ENCODE assay signal across 13 cellular contexts in the genomic region with DNA sequence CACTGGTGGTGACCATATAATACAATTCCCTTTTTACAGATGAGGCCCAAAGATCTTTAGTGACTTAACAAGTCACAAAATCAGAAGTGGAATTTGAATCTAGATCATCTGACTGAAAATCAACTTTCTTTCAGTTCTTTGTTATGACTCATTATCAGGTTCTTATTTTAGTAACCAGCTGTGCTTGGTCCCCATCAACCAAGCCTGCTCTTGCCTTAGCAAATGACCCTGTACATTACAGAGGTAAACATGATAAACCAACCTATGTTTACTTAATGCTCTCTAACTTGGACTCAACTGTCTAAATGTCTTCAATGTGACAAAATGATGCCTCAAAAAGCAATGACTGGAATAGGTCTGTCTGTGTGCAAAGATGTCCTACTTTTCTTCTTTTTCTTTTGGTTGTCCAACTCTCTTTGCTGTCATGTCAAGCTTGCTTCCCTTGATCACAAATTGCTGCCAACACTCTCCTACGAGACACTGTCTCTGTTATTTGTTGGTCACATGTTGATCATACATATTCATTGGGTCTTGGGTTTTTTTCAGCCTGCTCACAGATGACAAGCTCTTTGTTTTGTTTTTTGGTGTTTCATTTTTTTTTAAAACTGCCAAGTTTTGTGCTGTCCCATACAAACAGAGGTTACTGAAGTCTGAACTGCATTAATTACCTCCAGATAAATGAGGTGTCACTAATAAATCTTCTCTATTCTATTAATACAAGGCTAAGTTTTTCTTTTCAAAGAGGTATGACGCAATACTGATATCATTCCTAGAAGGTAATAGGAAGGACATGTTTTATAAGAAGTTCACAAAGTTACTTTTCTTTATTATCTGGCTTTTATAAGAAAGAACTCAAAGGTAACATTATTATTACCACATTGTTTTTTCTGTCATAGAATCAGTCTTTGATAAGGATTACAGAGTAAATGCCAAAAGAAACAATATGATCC.
DNase-seq lines count a peak whose midpoint lies in the region; ATAC-seq and TF ChIP-seq lines count a peak whose summit lies in the region.
"Had no signal": no experiment of that assay in that cellular context is flagged by ENCODE, and none has a peak within 500 bp of the region (broad histone marks: within the 10 kb centered on the region; RNA-seq: fewer than 3 reads in every experiment).

No MANE protein-coding gene starts in this region.

- H3K27me3 ChIP-seq in adrenal gland = no peaks in the 10 kb centered on the region
- no peaks in the 10 kb centered on the region for H3K27me3 ChIP-seq in upper lobe of left lung
- H3K27me3 ChIP-seq: BE2C had no signal

- H3K36me3 Mint-ChIP-seq in WTC11 = peaks cover 29% of the 10 kb centered on the region

- H3K36me3 ChIP-seq in adrenal gland (replicated peaks in 1 of 2) = no peaks in the 10 kb centered on the region
- H3K36me3 ChIP-seq in upper lobe of left lung = peaks cover 0 to 45% (median 0%) of the 10 kb centered on the region in 4 donors

- H3K4me3 ChIP-seq in AG10803 (ENCODE audit: low read length) (no peak overlapping the region), adrenal gland (no peak overlapping the region), upper lobe of left lung (no peak overlapping the region)
- H3K4me3 ChIP-seq: lung had no signal

- TF ChIP-seq EP300 in upper lobe of left lung (IDR thresholded peaks at IDR 0.05) = no peak

- peaks cover 0 to 12% (median 4%) of the 10 kb centered on the region in 3 donors for H3K9me3 ChIP-seq in adrenal gland (replicated peaks in 1 of 3)
- H3K9me3 ChIP-seq in upper lobe of left lung = peaks cover 0 to 11% (median 6%) of the 10 kb centered on the region in 4 donors
- H3K9me3 ChIP-seq: BE2C had no signal

- ATAC-seq in GM19025 (IDR thresholded peaks at IDR 0.05; ENCODE audit: low read depth, unreplicated experiment) = peak; percentile 95
- peak; percentile 95 for ATAC-seq in HG02870 (IDR thresholded peaks at IDR 0.05; ENCODE audit: unreplicated experiment)
- no peak for ATAC-seq in WTC11
- no peak for ATAC-seq in upper lobe of left lung (ENCODE audit: low FRiP score in 2 of 2)
- ATAC-seq: HCT116 had no signal

- peaks cover 5% of the 10 kb centered on the region for H3K4me1 Mint-ChIP-seq in WTC11

- H3K4me3 Mint-ChIP-seq in WTC11 = no peak overlapping the region

- no peak for TF ChIP-seq CTCF in AG10803 (conservative IDR thresholded peaks at IDR 0.05; ENCODE audit: low read length)
- TF ChIP-seq CTCF in WTC11 (IDR thresholded peaks at IDR 0.05) = no peak
- TF ChIP-seq CTCF in adrenal gland (IDR thresholded peaks at IDR 0.05) = no peak
- TF ChIP-seq CTCF in upper lobe of left lung (IDR thresholded peaks at IDR 0.05) = no peak

- DNase-seq in AG10803 (ENCODE audit: low read depth) (peak; percentile 5), WTC11 (ENCODE audit: low spot score) (no peak), adrenal gland (no peak), upper lobe of left lung (no peak), NCI-H2029 treated with DMSO at 0.1 percent for 48 hours (lab: John Stamatoyannopoulos, UW) (no peak), DMS79 treated with DMSO at 0.1 percent for 48 hours (lab: John Stamatoyannopoulos, UW) (no peak)
- DNase-seq: BE2C, NCI-H345 had no signal

- H3K27ac Mint-ChIP-seq in WTC11 = peak overlapping the region; percentile 61; the same call in 1 of the 2 replicates

- TF ChIP-seq POLR2A in adrenal gland (IDR thresholded peaks at IDR 0.05) (no peak), upper lobe of left lung (IDR thresholded peaks at IDR 0.05) (no peak)

- intact Hi-C loops in adrenal gland (cut with DNase I) = no loop called here

- no peaks in the 10 kb centered on the region for H3K27me3 Mint-ChIP-seq in WTC11 (ENCODE audit: low read depth)

- POLR2A ChIA-PET in WTC11 (lab: Charles Lee) = no interaction called here

- CTCF ChIA-PET in WTC11 (lab: Charles Lee) = no interaction called here

- H3K9me3 Mint-ChIP-seq in WTC11 = peaks cover 20% of the 10 kb centered on the region

- H3K4me1 ChIP-seq in adrenal gland (replicated peaks in 1 of 2) = peaks cover 0 to 10% of the 10 kb centered on the region in 2 donors
- no peaks in the 10 kb centered on the region for H3K4me1 ChIP-seq in upper lobe of left lung
- H3K4me1 ChIP-seq: BE2C had no signal

- WGBS in adrenal gland, 4 donors = 47 to 67% (median 55%) methylated on average over 2 of the region's 2 CpGs
- 93% methylated on average over 2 of the region's 2 CpGs for WGBS in upper lobe of left lung, 2 donors

- H3K27ac ChIP-seq in adrenal gland (no peak overlapping the region), upper lobe of left lung (no peak overlapping the region)
- H3K27ac ChIP-seq: VCaP had no signal

TF ChIP-seq in WTC11, 78 proteins besides CTCF, POLR2A, EP300 and RAD21:
- TF ChIP-seq ELF4 (CRISPR knock-in tag; IDR thresholded peaks at IDR 0.05; ENCODE audit: low read depth) (no peak), IRF2 (CRISPR knock-in tag; IDR thresholded peaks at IDR 0.05; ENCODE audit: borderline replicate concordance, low read depth) (no peak), NR3C1 (CRISPR knock-in tag; conservative IDR thresholded peaks at IDR 0.05; ENCODE audit: low read depth) (no peak), GRHL2 (CRISPR knock-in tag; IDR thresholded peaks at IDR 0.05; ENCODE audit: insufficient replicate concordance, severe bottlenecking) (no peak), MYBL2 (CRISPR knock-in tag; IDR thresholded peaks at IDR 0.05) (no peak)
- TF ChIP-seq, protein P1, sequence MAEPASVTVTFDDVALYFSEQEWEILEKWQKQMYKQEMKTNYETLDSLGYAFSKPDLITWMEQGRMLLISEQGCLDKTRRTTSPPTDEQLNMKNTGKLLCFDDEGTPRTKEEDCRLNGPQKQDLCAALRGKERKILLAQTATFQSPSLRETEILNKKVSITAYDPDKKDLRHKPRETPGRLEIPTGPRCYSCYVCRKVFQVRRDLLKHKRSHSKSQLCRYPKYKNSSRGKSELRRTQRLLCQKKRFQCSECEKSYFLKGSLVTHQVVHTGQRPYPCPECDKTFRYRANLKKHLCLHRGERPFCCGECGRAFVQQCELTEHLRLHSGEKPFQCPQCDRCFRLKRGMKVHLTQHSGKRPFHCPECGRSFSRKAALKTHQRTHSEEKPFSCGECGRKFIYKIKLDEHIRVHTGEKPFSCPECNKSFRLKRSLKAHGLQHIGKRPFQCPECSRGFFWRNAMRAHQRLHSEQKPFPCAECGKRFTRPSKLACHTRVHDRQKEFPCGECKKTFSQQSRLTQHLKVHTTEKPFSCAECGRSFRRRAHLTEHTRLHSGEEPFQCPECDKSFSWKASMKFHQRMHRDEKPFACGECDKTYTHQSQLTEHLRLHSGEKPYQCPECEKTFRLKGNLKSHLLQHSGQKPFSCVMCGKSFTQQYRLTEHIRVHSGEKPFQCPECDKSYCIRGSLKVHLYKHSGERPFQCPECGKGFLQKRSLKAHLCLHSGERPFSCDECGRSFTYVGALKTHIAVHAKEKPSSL (CRISPR knock-in tag; conservative IDR thresholded peaks at IDR 0.05) = no peak
TF ChIP-seq in WTC11: peak in this region for 0.

Comparison
In these comparisons a context has a peak if more than half of its experiments do, and no peak if none do; other contexts are left out.
1. ATAC-seq: peak in GM19025 (single experiment) and HG02870 (single experiment); none in WTC11 (single experiment) and upper lobe of left lung (0 of 2).